Comparison of ENCODE assay signal across 14 cellular contexts in the genomic region with DNA sequence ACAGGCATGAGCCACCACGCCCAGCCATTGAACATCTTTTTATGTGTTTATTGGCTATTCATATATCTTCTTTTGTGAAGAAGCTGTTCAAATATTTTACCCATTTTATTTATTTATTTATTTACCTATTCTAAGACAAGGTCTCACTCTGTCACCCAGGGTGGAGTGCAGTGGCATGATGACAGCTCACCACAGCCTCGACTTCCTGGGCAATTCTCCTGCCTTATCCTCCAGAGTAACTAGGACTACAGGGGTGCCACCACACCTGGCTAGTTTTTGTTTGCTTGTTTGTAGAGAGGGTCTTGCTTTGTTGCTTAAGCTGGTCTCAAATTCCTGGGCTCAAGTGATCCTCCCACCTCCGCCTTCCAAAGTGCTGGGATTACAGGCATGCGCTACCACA. TPM values are rescaled to one million over a fixed set of nuclear protein-coding genes. Genes with fewer than 3 reads are reported as not detected.
DNase-seq lines count a peak whose midpoint lies in the region; ATAC-seq and TF ChIP-seq lines count a peak whose summit lies in the region.
"Had no signal": no experiment of that assay in that cellular context is flagged by ENCODE, and none has a peak within 500 bp of the region (broad histone marks: within the 10 kb centered on the region; RNA-seq: fewer than 3 reads in every experiment).

No MANE protein-coding gene starts in this region.

- POLR2A ChIA-PET in RWPE1 (lab: Yijun Ruan, JAX; ENCODE audit: low non-redundant PET) = no interaction called here

- TF ChIP-seq CTCF in RWPE1 (conservative IDR thresholded peaks at IDR 0.05; ENCODE audit: low read depth) (no peak), coronary artery (IDR thresholded peaks at IDR 0.05) (no peak)

- H3K27ac Mint-ChIP-seq in activated naive CD4-positive, alpha-beta T cell treated with anti-CD3 and anti-CD28 coated beads, Interleukin-2, amount 10 ng/mL, durations not matched to agents 7 days and 5 days = peak overlapping the region; percentile 98
- peak overlapping the region; percentile 93 for H3K27ac Mint-ChIP-seq in central memory CD8-positive, alpha-beta T cell (ENCODE audit: low read depth)

- 86% methylated on average over 4 of the region's 4 CpGs for WGBS in thymus

- H2AFZ ChIP-seq in Karpas-422 (ENCODE audit: low read length) = no peak overlapping the region

- H3K9me2 ChIP-seq in Karpas-422 (replicated peaks; ENCODE audit: insufficient read depth, low read length) = no peaks in the 10 kb centered on the region

- H3K27me3 ChIP-seq in thymus (ENCODE audit: control insufficient read depth, insufficient read depth) (no peaks in the 10 kb centered on the region), Karpas-422 (ENCODE audit: low read length) (no peaks in the 10 kb centered on the region)
- H3K27me3 ChIP-seq: gastrocnemius medialis had no signal

- peaks cover 7% of the 10 kb centered on the region for H3K27me3 Mint-ChIP-seq in activated naive CD4-positive, alpha-beta T cell treated with anti-CD3 and anti-CD28 coated beads, Interleukin-2, amount 10 ng/mL, durations not matched to agents 7 days and 5 days
- H3K27me3 Mint-ChIP-seq in central memory CD8-positive, alpha-beta T cell = no peaks in the 10 kb centered on the region

- H3K79me2 ChIP-seq in Karpas-422 (ENCODE audit: low read length) = no peaks in the 10 kb centered on the region

- H3K36me3 ChIP-seq in thymus (ENCODE audit: control insufficient read depth, insufficient read depth) = no peaks in the 10 kb centered on the region
- H3K36me3 ChIP-seq in Karpas-422 (ENCODE audit: insufficient read depth, low read length) = no peaks in the 10 kb centered on the region
- H3K36me3 ChIP-seq: gastrocnemius medialis had no signal

- H3K4me3 Mint-ChIP-seq in activated naive CD4-positive, alpha-beta T cell treated with anti-CD3 and anti-CD28 coated beads, Interleukin-2, amount 10 ng/mL, durations not matched to agents 7 days and 5 days = peak overlapping the region; percentile 67
- peak overlapping the region; percentile 62 for H3K4me3 Mint-ChIP-seq in central memory CD8-positive, alpha-beta T cell

- DNase-seq in activated naive CD4-positive, alpha-beta T cell treated with anti-CD3 and anti-CD28 coated beads, Interleukin-2, amount 10 ng/mL, durations not matched to agents 7 days and 5 days = peak; percentile 50
- DNase-seq in activated naive CD4-positive, alpha-beta T cell treated with anti-CD3 and anti-CD28 coated beads, Interleukin-2, amount 50 U/mL, for 16 hours = no peak
- no peak for DNase-seq in RWPE1 (ENCODE audit: low spot score)
- no peak for DNase-seq in central memory CD8-positive, alpha-beta T cell (ENCODE audit: low spot score in 2 of 2)
- DNase-seq in GM19240 (ENCODE audit: insufficient read length, low spot score) = no peak
- no peak for DNase-seq in coronary artery (ENCODE audit: low spot score)
- no peak for DNase-seq in Karpas-422
- DNase-seq: gastrocnemius medialis; left cardiac atrium; NCI-H1436; NK-92 treated with Interleukin-12 subunit alpha and Interleukin-12 subunit beta, amount 100 ng/mL, for 24 hours; nucleus accumbens; SHP77 had no signal

- no peak overlapping the region for H3K9ac ChIP-seq in Karpas-422 (ENCODE audit: low read length)

- H3K36me3 Mint-ChIP-seq in activated naive CD4-positive, alpha-beta T cell treated with anti-CD3 and anti-CD28 coated beads, Interleukin-2, amount 10 ng/mL, durations not matched to agents 7 days and 5 days = peaks cover 6% of the 10 kb centered on the region
- peaks cover 11% of the 10 kb centered on the region for H3K36me3 Mint-ChIP-seq in central memory CD8-positive, alpha-beta T cell (ENCODE audit: insufficient read depth)

- H4K20me1 ChIP-seq in Karpas-422 (ENCODE audit: insufficient read depth, low read depth, low read length) = no peaks in the 10 kb centered on the region

- no peak overlapping the region for H3K4me3 ChIP-seq in thymus (ENCODE audit: low read length)
- no peak overlapping the region for H3K4me3 ChIP-seq in coronary artery
- H3K4me3 ChIP-seq in Karpas-422 (ENCODE audit: low read length) = no peak overlapping the region
- H3K4me3 ChIP-seq: gastrocnemius medialis had no signal

- ATAC-seq in central memory CD8-positive, alpha-beta T cell (replicated peaks; ENCODE audit: extremely low read depth, poor library complexity, severe bottlenecking) = no peak
- ATAC-seq: gastrocnemius medialis, left cardiac atrium had no signal

- H3K4me2 ChIP-seq in Karpas-422 (ENCODE audit: low read depth, low read length, poor library complexity, severe bottlenecking) = no peak overlapping the region

- peaks cover 60% of the 10 kb centered on the region for H3K4me1 Mint-ChIP-seq in activated naive CD4-positive, alpha-beta T cell treated with anti-CD3 and anti-CD28 coated beads, Interleukin-2, amount 10 ng/mL, durations not matched to agents 7 days and 5 days
- peaks cover 28% of the 10 kb centered on the region for H3K4me1 Mint-ChIP-seq in central memory CD8-positive, alpha-beta T cell

- peaks cover 34% of the 10 kb centered on the region for H3K4me1 ChIP-seq in thymus (ENCODE audit: control insufficient read depth, insufficient read depth, low read length)
- no peaks in the 10 kb centered on the region for H3K4me1 ChIP-seq in Karpas-422 (ENCODE audit: low read length)
- H3K4me1 ChIP-seq: gastrocnemius medialis had no signal

- H3K27ac ChIP-seq in RWPE1 (0 out of 2 replicates have a peak overlapping the region, but pooled peaks have one; percentile 3), thymus (ENCODE audit: low read depth) (peak overlapping the region; percentile 42), coronary artery (no peak overlapping the region), Karpas-422 (ENCODE audit: low read length) (no peak overlapping the region)
- H3K27ac ChIP-seq: gastrocnemius medialis had no signal

- no peaks in the 10 kb centered on the region for H3K9me3 Mint-ChIP-seq in activated naive CD4-positive, alpha-beta T cell treated with anti-CD3 and anti-CD28 coated beads, Interleukin-2, amount 10 ng/mL, durations not matched to agents 7 days and 5 days
- no peaks in the 10 kb centered on the region for H3K9me3 Mint-ChIP-seq in central memory CD8-positive, alpha-beta T cell

- CTCF ChIA-PET in activated naive CD4-positive, alpha-beta T cell treated with anti-CD3 and anti-CD28 coated beads, Interleukin-2, amount 10 ng/mL, durations not matched to agents 7 days and 5 days (lab: Charles Lee) = interaction anchor here (0.6 to 9.2 kb wide), 17 partner anchors 9 to 600 kb away, joined by 3 to 247 read pairs (median 12); a partner anchor contains a TSS
- CTCF ChIA-PET in RWPE1 (lab: Yijun Ruan, JAX) = interaction anchor here (0.7 to 3.2 kb wide), 3 partner anchors 12 to 90 kb away, joined by 3 to 68 read pairs (median 4); no protein-coding TSS in a partner anchor

- H3K9me3 ChIP-seq in thymus (ENCODE audit: control insufficient read depth) (no peaks in the 10 kb centered on the region), Karpas-422 (ENCODE audit: low read length) (no peaks in the 10 kb centered on the region)
- H3K9me3 ChIP-seq: gastrocnemius medialis had no signal

RNA-seq across cellular contexts. Expression of a gene that starts 33.5 kb away (rescaled TPM):
- polyA plus RNA-seq in thymus = 11.5 TPM
- total RNA-seq in Karpas-422 (2014; rRNA removed; shearing (Covaris generic); ENCODE audit: low replicate concordance) = 7.3 and 13.9 TPM in 2 replicates

RNA-seq across cellular contexts. Expression of a gene that starts 34.4 kb away (rescaled TPM):
- 12.3 TPM for polyA plus RNA-seq in thymus
- total RNA-seq in Karpas-422 (2014; rRNA removed; shearing (Covaris generic); ENCODE audit: low replicate concordance) = 4.1 and 12.7 TPM in 2 replicates

RNA-seq across cellular contexts. Expression of a gene that starts 52.8 kb away (rescaled TPM):
- polyA plus RNA-seq in thymus = 51.4 TPM
- 6.9 and 10.1 TPM in 2 replicates for total RNA-seq in Karpas-422 (2014; rRNA removed; shearing (Covaris generic); ENCODE audit: low replicate concordance)

Comparison
In these comparisons a context has a peak if more than half of its experiments do, and no peak if none do; other contexts are left out.
1. H3K27ac ChIP-seq: peak in RWPE1 (single experiment) and thymus (single experiment); none in coronary artery (0 of 2) and Karpas-422 (single experiment).